ENCODE assay signal across 18 cellular contexts in genomic region chrX:151729056-151729725, GRCh38. TPM values are rescaled to one million over a fixed set of nuclear protein-coding genes. Genes with fewer than 3 reads are reported as not detected.
DNase-seq lines count a peak whose midpoint lies in the region; ATAC-seq and TF ChIP-seq lines count a peak whose summit lies in the region.
"Had no signal": no experiment of that assay in that cellular context is flagged by ENCODE, and none has a peak within 500 bp of the region (broad histone marks: within the 10 kb centered on the region; RNA-seq: fewer than 3 reads in every experiment).

No MANE protein-coding gene starts in this region.

- H3K23ac ChIP-seq in IMR-90 (ENCODE audit: low read depth, low read length): no peak overlapping the region

- no peak overlapping the region for H2BK120ac ChIP-seq in IMR-90 (ENCODE audit: low read depth, low read length)

- H3K27me3 ChIP-seq in IMR-90 (ENCODE audit: control insufficient read depth, insufficient read depth, low read length): no peaks in the 10 kb centered on the region
- H3K27me3 ChIP-seq in spleen (replicated peaks in 1 of 7): peaks cover 0 to 9% (median 0%) of the 10 kb centered on the region in 7 donors

- H3K18ac ChIP-seq in IMR-90 (ENCODE audit: low read depth, low read length): no peak overlapping the region

- no peak overlapping the region for H2AK9ac ChIP-seq in IMR-90 (replicated peaks; ENCODE audit: low read depth, low read length, poor library complexity)

- no peak overlapping the region for H3K9ac ChIP-seq in IMR-90 (ENCODE audit: low read depth, low read length)
- H3K9ac ChIP-seq: GM23248 had no signal

- H3K4me1 ChIP-seq in HEK293 (ENCODE audit: control insufficient read depth, insufficient read depth, low read length) (no peaks in the 10 kb centered on the region), IMR-90 (ENCODE audit: control insufficient read depth, insufficient read depth, low read length) (no peaks in the 10 kb centered on the region), spleen (no peaks in the 10 kb centered on the region)

- no peak overlapping the region for H4K5ac ChIP-seq in IMR-90 (ENCODE audit: low read depth, low read length)

- H3K9me3 ChIP-seq in HEK293 (ENCODE audit: control insufficient read depth, insufficient read depth, low read depth, low read length): no peaks in the 10 kb centered on the region
- no peaks in the 10 kb centered on the region for H3K9me3 ChIP-seq in IMR-90 (ENCODE audit: control insufficient read depth, insufficient read depth, low read length)
- H3K9me3 ChIP-seq in spleen: no peaks in the 10 kb centered on the region

- H4K20me1 ChIP-seq in IMR-90 (ENCODE audit: insufficient read depth, low read length): no peaks in the 10 kb centered on the region

- H3K9me1 ChIP-seq in IMR-90 (ENCODE audit: insufficient read depth, low read length): no peaks in the 10 kb centered on the region

- no peak overlapping the region for H2BK15ac ChIP-seq in IMR-90 (ENCODE audit: low read depth, low read length)

- H3K36me3 ChIP-seq in HEK293 (ENCODE audit: control insufficient read depth in 2 of 2, insufficient read depth in 1 of 2, low read length in 2 of 2) (no peaks in the 10 kb centered on the region), IMR-90 (ENCODE audit: control insufficient read depth, insufficient read depth, low read length) (no peaks in the 10 kb centered on the region), spleen (no peaks in the 10 kb centered on the region)

- TF ChIP-seq RAD21 in IMR-90 (IDR thresholded peaks at IDR 0.05; ENCODE audit: low read length): no peak

- TF ChIP-seq CTCF in HEK293 (tag by site-specific recombination; IDR thresholded peaks at IDR 0.05) (no peak), IMR-90 (conservative IDR thresholded peaks at IDR 0.05; ENCODE audit: low read depth, low read length) (no peak), spleen (IDR thresholded peaks at IDR 0.05 in 8 of 11, conservative IDR thresholded peaks at IDR 0.05 in 3 of 11) (no peak)

- TF ChIP-seq POLR2A in IMR-90 (IDR thresholded peaks at IDR 0.05; ENCODE audit: low read depth, low read length) (no peak), spleen (IDR thresholded peaks at IDR 0.05) (no peak)

- H2AFZ ChIP-seq in IMR-90 (replicated peaks; ENCODE audit: low read length, poor library complexity): peak overlapping the region; percentile 8
- H2AFZ ChIP-seq: GM23248 had no signal

- H4K8ac ChIP-seq in IMR-90 (ENCODE audit: low read depth in 2 of 2, low read length in 2 of 2): no peak overlapping the region

- CTCF ChIA-PET in HEK293 (lab: Yijun Ruan, JAX) (interaction anchor here (1.1 kb wide), 1 partner anchor 1089 kb away, joined by 3 read pairs; no protein-coding TSS in a partner anchor), IMR-90 (lab: Yijun Ruan, JAX) (no interaction called here)

- no peak overlapping the region for H3K4ac ChIP-seq in IMR-90 (ENCODE audit: low read depth, low read length)

- in situ Hi-C loops in IMR-90 (cut with MboI; ENCODE audit: low sequenced_read_pairs): no loop called here

- H3K27ac ChIP-seq in HEK293 (ENCODE audit: extremely low read depth, low read depth, low read length) (no peak overlapping the region), IMR-90 (ENCODE audit: insufficient read depth, low read length) (no peak overlapping the region), spleen (no peak overlapping the region)
- H3K27ac ChIP-seq: GM23248 had no signal

- H2AK5ac ChIP-seq in IMR-90 (ENCODE audit: low read depth, low read length): no peak overlapping the region

- H3K56ac ChIP-seq in IMR-90 (ENCODE audit: extremely low read depth, insufficient read depth, low read length): no peak overlapping the region

- no peak overlapping the region for H2BK20ac ChIP-seq in IMR-90 (ENCODE audit: low read depth, low read length)

- no peak overlapping the region for H3K4me2 ChIP-seq in IMR-90 (ENCODE audit: low read depth, low read length)

- WGBS in IMR-90 (ENCODE audit: extremely low coverage in 2 of 2, insufficient read length in 1 of 2), 2 experiments: 0% methylated on average over 1 of the region's 4 CpGs; no CpG with 5 or more reads in 1 of the 2 experiments
- WGBS in spleen, 5 donors: 74 to 100% (median 87%) methylated on average over 2 to 4 of the region's 4 CpGs

- BruUV-seq in IMR-90 (replicated peaks; lab: Mats Ljungman, UMichigan): no TSS peak

- POLR2A ChIA-PET in HEK293 (lab: Yijun Ruan, JAX): no interaction called here
- POLR2A ChIA-PET in IMR-90 (lab: Charles Lee; ENCODE audit: unreplicated experiment): no interaction called here

- no peaks in the 10 kb centered on the region for H3K79me1 ChIP-seq in IMR-90 (ENCODE audit: low read depth in 1 of 2, low read length in 2 of 2)

- H4K91ac ChIP-seq in IMR-90 (ENCODE audit: insufficient read depth, low read depth, low read length): no peak overlapping the region

- ATAC-seq in IMR-90 (ENCODE audit: low read depth): no peak

- H3K4me3 ChIP-seq in HEK293 (ENCODE audit: low read depth, low read length) (no peak overlapping the region), IMR-90 (ENCODE audit: insufficient read depth, low read depth, low read length) (no peak overlapping the region), spleen (no peak overlapping the region)
- H3K4me3 ChIP-seq: GM23248 had no signal

- H2BK5ac ChIP-seq in IMR-90 (ENCODE audit: low read depth, low read length, poor library complexity, severe bottlenecking): no peak overlapping the region

- intact Hi-C loops in IMR-90 (cut with micrococcal nuclease) (no loop called here), posterior vena cava (cut with DNase I) (no loop called here), spleen (cut with DNase I; ENCODE audit: low total_unique reads) (no loop called here)

- no peak overlapping the region for H3K14ac ChIP-seq in IMR-90 (replicated peaks; ENCODE audit: low read depth, low read length)

- dilution Hi-C loops in IMR-90 (cut with HindIII; ENCODE audit: low sequenced_read_pairs, unreplicated experiment): no loop called here

- DNase-seq in IMR-90 (no peak), posterior vena cava (ENCODE audit: low spot score) (peak; percentile 69), spleen (peak; percentile 47), NCI-H146 treated with DMSO at 0.1 percent for 48 hours (lab: John Stamatoyannopoulos, UW; ENCODE audit: unreplicated experiment) (no peak)
- no peak for DNase-seq in activated CD8-positive, alpha-beta memory T cell treated with anti-CD3 and anti-CD28 coated beads, Interleukin-2, amount 50 U/mL, for 48 hours
- DNase-seq: C1 segment of cervical spinal cord; Calu3; CD4-positive, alpha-beta memory T cell; COR-L47; DND-41; GM23248; H7; HCEC 1CT had no signal

TF ChIP-seq in HEK293, 187 proteins besides CTCF, POLR2A, EP300 and RAD21 (continues in another document):
- TF ChIP-seq ZNF704 (tag by site-specific recombination; IDR thresholded peaks at IDR 0.05) (no peak), ZNF768 (tag by site-specific recombination; IDR thresholded peaks at IDR 0.05) (no peak), ZNF664 (tag by site-specific recombination; IDR thresholded peaks at IDR 0.05) (no peak), SCRT2 (tag by site-specific recombination; IDR thresholded peaks at IDR 0.05) (0 out of 2 replicates have a peak, but pooled peaks have one; percentile 17)

TF ChIP-seq in IMR-90, 13 proteins besides CTCF, POLR2A, EP300 and RAD21:
- no peak for TF ChIP-seq BHLHE40 (IDR thresholded peaks at IDR 0.05; ENCODE audit: low read depth, low read length)
- no peak for TF ChIP-seq USF2 (IDR thresholded peaks at IDR 0.05; ENCODE audit: low read depth, low read length)
- no peak for TF ChIP-seq CEBPB (IDR thresholded peaks at IDR 0.05; ENCODE audit: low read depth, low read length)

RNA-seq across cellular contexts. Expression of gene CNGA2, which starts 5.4 kb away (rescaled TPM):
- total RNA-seq in IMR-90 (2012; rRNA removed) (not detected in 2 replicates), posterior vena cava (not detected), spleen (not detected)
- polyA plus RNA-seq in IMR-90 (2012; rRNA removed) (not detected in 2 replicates), spleen (not detected)
- polyA plus RNA-seq in IMR-90 (2012; cell fraction: cytosol; rRNA removed): not detected in 2 replicates
- polyA plus RNA-seq in IMR-90 (2012; cell fraction: nucleus; rRNA removed; ENCODE audit: low replicate concordance): not detected in 2 replicates
- total RNA-seq: A172; A673; Calu3; CD4-positive, alpha-beta memory T cell; GM23248; H1; H7 had no signal
- polyA plus RNA-seq: BJ; CD4-positive, alpha-beta memory T cell; GM23248; H1 had no signal

RNA-seq across cellular contexts. Expression of gene FATE1, which starts 13.4 kb away (rescaled TPM):
- total RNA-seq in IMR-90 (2012; rRNA removed) (not detected in 2 replicates), posterior vena cava (not detected), spleen (not detected)
- polyA plus RNA-seq in IMR-90 (2012; rRNA removed) (not detected in 2 replicates), spleen (under 1 TPM in 1 of 3 donors, not detected in 2; 0.06 TPM)
- polyA plus RNA-seq in IMR-90 (2012; cell fraction: cytosol; rRNA removed): not detected in 2 replicates
- polyA plus RNA-seq in IMR-90 (2012; cell fraction: nucleus; rRNA removed; ENCODE audit: low replicate concordance): not detected in 2 replicates
- total RNA-seq: A172; Calu3; CD4-positive, alpha-beta memory T cell; GM23248; H1; H7 had no signal
- polyA plus RNA-seq: BJ; CD4-positive, alpha-beta memory T cell; GM23248 had no signal

RNA-seq across cellular contexts. Expression of gene PRRG3, which starts 33.9 kb away (rescaled TPM):
- not detected in 2 replicates for total RNA-seq in IMR-90 (2012; rRNA removed)
- not detected in 2 replicates for polyA plus RNA-seq in IMR-90 (2012; rRNA removed)
- not detected in 2 replicates for polyA plus RNA-seq in IMR-90 (2012; cell fraction: cytosol; rRNA removed)
- not detected in 2 replicates for polyA plus RNA-seq in IMR-90 (2012; cell fraction: nucleus; rRNA removed; ENCODE audit: low replicate concordance)
- total RNA-seq in posterior vena cava: 1 to 10 TPM in 1 of 2 donors, under 1 TPM in 1; 0.86 to 5.1 TPM
- 1 to 10 TPM in 6 of 7 donors, under 1 TPM in 1; 0.79 to 4.3 (median 1.8) TPM for total RNA-seq in spleen
- under 1 TPM; 0.06 to 0.99 (median 0.22) TPM for polyA plus RNA-seq in spleen
- total RNA-seq: A172; A673; Calu3; CD4-positive, alpha-beta memory T cell; GM23248 had no signal
- polyA plus RNA-seq: BJ; CD4-positive, alpha-beta memory T cell had no signal

Comparison
In these comparisons a context has a peak if more than half of its experiments do, and no peak if none do; other contexts are left out.
1. DNase-seq: peak in posterior vena cava (single experiment) and spleen (single experiment); none in IMR-90 (single experiment), NCI-H146 treated with DMSO at 0.1 percent for 48 hours (single experiment) and activated CD8-positive, alpha-beta memory T cell treated with anti-CD3 and anti-CD28 coated beads, Interleukin-2, amount 50 U/mL, for 48 hours (single experiment).